Comparison of ENCODE assay signal across 17 cellular contexts in genomic region chr18:48733854-48734253, GRCh38.
DNase-seq lines count a peak whose midpoint lies in the region; ATAC-seq and TF ChIP-seq lines count a peak whose summit lies in the region.
"Had no signal": no experiment of that assay in that cellular context is flagged by ENCODE, and none has a peak within 500 bp of the region (broad histone marks: within the 10 kb centered on the region; RNA-seq: fewer than 3 reads in every experiment).

No MANE protein-coding gene starts in this region.

- no peak for TF ChIP-seq CTCF in LNCaP clone FGC (IDR thresholded peaks at IDR 0.05; ENCODE audit: control insufficient read depth, extremely low read depth, insufficient read depth)

- DNase-seq in LNCaP clone FGC (ENCODE audit: low read depth) (peak; percentile 17), inferior parietal cortex (ENCODE audit: extremely low spot score) (peak; percentile 51), left colon (no peak), NCI-H748 (lab: John Stamatoyannopoulos, UW; ENCODE audit: unreplicated experiment) (no peak), DMS79 (lab: John Stamatoyannopoulos, UW) (no peak)
- DNase-seq in stimulated activated CD4-positive, alpha-beta T cell treated with anti-CD3 and anti-CD28 coated beads, Interleukin-2, amount 100 ng/mL, for 48 hours, result no peak
- DNase-seq: activated CD4-positive, alpha-beta T cell treated with anti-CD3 and anti-CD28 coated beads for 1 hour; activated naive CD4-positive, alpha-beta T cell; effector memory CD8-positive, alpha-beta T cell; NCI-H1092 treated with DMSO at 0.1 percent for 48 hours; occipital lobe; SJCRH30; stomach; T-helper 9 cell had no signal

- H3K27me3 ChIP-seq in skeletal muscle satellite cell (ENCODE audit: control insufficient read depth, insufficient read depth, low read length), result no peaks in the 10 kb centered on the region
- H3K27me3 ChIP-seq: SJCRH30, stomach had no signal

- H3K4me1 ChIP-seq in skeletal muscle satellite cell (ENCODE audit: control insufficient read depth, insufficient read depth, low read length), result peaks cover 52% of the 10 kb centered on the region
- H3K4me1 ChIP-seq: SJCRH30 had no signal

- H3K27ac ChIP-seq in cingulate gyrus (ENCODE audit: low read depth, low read length), result peak overlapping the region; percentile 63
- H3K27ac ChIP-seq: SJCRH30, stomach had no signal

- no peak overlapping the region for H3K4me3 ChIP-seq in LNCaP clone FGC (ENCODE audit: low read depth, low read length)
- no peak overlapping the region for H3K4me3 ChIP-seq in skeletal muscle satellite cell (ENCODE audit: low read length)
- H3K4me3 ChIP-seq: SJCRH30, stomach had no signal

- peak overlapping the region; percentile 6 for H3K4me2 ChIP-seq in skeletal muscle satellite cell (ENCODE audit: low read length)

- H3K9me3 ChIP-seq in skeletal muscle satellite cell (replicated peaks; ENCODE audit: low read length), result no peaks in the 10 kb centered on the region
- H3K9me3 ChIP-seq: SJCRH30, stomach had no signal

- H3K9ac ChIP-seq in skeletal muscle satellite cell (ENCODE audit: low read depth, low read length), result no peak overlapping the region

- no peak for ATAC-seq in left colon
- ATAC-seq: effector memory CD8-positive, alpha-beta T cell; HCT116 had no signal

- intact Hi-C loops in left colon (cut with DNase I, micrococcal nuclease), result no loop called here

- peaks cover 12% of the 10 kb centered on the region for H3K36me3 ChIP-seq in skeletal muscle satellite cell (ENCODE audit: insufficient read depth, low read length)
- H3K36me3 ChIP-seq: SJCRH30 had no signal

Comparison
In these comparisons a context has a peak if more than half of its experiments do, and no peak if none do; other contexts are left out.
1. DNase-seq: peak in LNCaP clone FGC (single experiment) and inferior parietal cortex (single experiment); none in left colon (0 of 2), stimulated activated CD4-positive, alpha-beta T cell treated with anti-CD3 and anti-CD28 coated beads, Interleukin-2, amount 100 ng/mL, for 48 hours (0 of 2), NCI-H748 (single experiment) and DMS79 (single experiment).